In the genomic region with DNA sequence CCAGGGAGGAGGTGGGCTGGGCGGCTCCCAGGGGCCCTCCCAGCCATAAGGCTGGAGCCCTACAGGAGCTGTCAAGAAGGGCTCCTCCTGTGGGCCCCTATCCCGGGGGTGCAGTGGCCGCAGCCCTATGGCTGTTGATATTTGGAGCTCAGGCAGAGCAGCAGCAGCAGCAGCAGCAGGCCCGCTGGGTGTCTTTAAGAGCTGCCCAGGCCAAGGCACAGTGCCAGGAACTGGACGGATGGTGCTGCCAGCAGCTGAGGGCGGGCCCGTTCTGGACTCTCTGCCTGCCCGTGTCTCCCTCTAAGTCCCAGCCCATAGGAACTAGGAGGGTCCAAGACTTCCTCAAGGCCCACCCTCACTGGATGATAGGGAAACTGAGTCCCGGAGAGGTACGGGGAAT, we compare ENCODE assay signal across 11 cellular contexts. TPM values are rescaled to one million over a fixed set of nuclear protein-coding genes. Genes with fewer than 3 reads are reported as not detected.
A peak's percentile ranks its signal among the peaks of the same experiment; 100 is the strongest.
DNase-seq lines count a peak whose midpoint lies in the region; ATAC-seq and TF ChIP-seq lines count a peak whose summit lies in the region.
"Had no signal": no experiment of that assay in that cellular context is flagged by ENCODE, and none has a peak within 500 bp of the region (broad histone marks: within the 10 kb centered on the region; RNA-seq: fewer than 3 reads in every experiment).

No MANE protein-coding gene starts in this region.

- no peaks in the 10 kb centered on the region for H3K27me3 Mint-ChIP-seq in natural killer cell treated with Interleukin-12 subunit alpha and Interleukin-12 subunit beta and Interleukin-15 and Interleukin-18, amount 100 ng/mL, for 72 hours
- H3K27me3 Mint-ChIP-seq in natural killer cell (ENCODE audit: low read depth in 2 of 2) = no peaks in the 10 kb centered on the region
- H3K27me3 Mint-ChIP-seq in activated T-helper 2 cell treated with anti-CD3 and anti-CD28 coated beads, Interferon-gamma antibody, Interleukin-2, Interleukin-4, amounts not matched to agents 10 μg/mL and 5 μg/mL and 100 μg/mL, durations not matched to agents 14 hours and 24 hours and 36 hours (ENCODE audit: low read depth) = peaks cover 2% of the 10 kb centered on the region

- no peak for ATAC-seq in natural killer cell treated with Interleukin-12 subunit alpha and Interleukin-12 subunit beta and Interleukin-15 and Interleukin-18, amount 100 ng/mL, for 72 hours
- ATAC-seq in natural killer cell (no peak), omental fat pad (ENCODE audit: low FRiP score) (peak; percentile 50), HG03460 (IDR thresholded peaks at IDR 0.05; ENCODE audit: unreplicated experiment) (no peak)
- ATAC-seq: K562 had no signal

- H3K9me3 Mint-ChIP-seq in natural killer cell treated with Interleukin-12 subunit alpha and Interleukin-12 subunit beta and Interleukin-15 and Interleukin-18, amount 100 ng/mL, for 72 hours = no peaks in the 10 kb centered on the region
- H3K9me3 Mint-ChIP-seq in natural killer cell = no peaks in the 10 kb centered on the region
- H3K9me3 Mint-ChIP-seq in activated T-helper 2 cell treated with anti-CD3 and anti-CD28 coated beads, Interferon-gamma antibody, Interleukin-2, Interleukin-4, amounts not matched to agents 10 μg/mL and 5 μg/mL and 100 μg/mL, durations not matched to agents 14 hours and 24 hours and 36 hours = no peaks in the 10 kb centered on the region

- H3K36me3 Mint-ChIP-seq in natural killer cell treated with Interleukin-12 subunit alpha and Interleukin-12 subunit beta and Interleukin-15 and Interleukin-18, amount 100 ng/mL, for 72 hours = no peaks in the 10 kb centered on the region
- H3K36me3 Mint-ChIP-seq in natural killer cell = no peaks in the 10 kb centered on the region
- no peaks in the 10 kb centered on the region for H3K36me3 Mint-ChIP-seq in activated T-helper 2 cell treated with anti-CD3 and anti-CD28 coated beads, Interferon-gamma antibody, Interleukin-2, Interleukin-4, amounts not matched to agents 10 μg/mL and 5 μg/mL and 100 μg/mL, durations not matched to agents 14 hours and 24 hours and 36 hours (ENCODE audit: low read depth)

- no peak overlapping the region for H3K4me3 Mint-ChIP-seq in natural killer cell treated with Interleukin-12 subunit alpha and Interleukin-12 subunit beta and Interleukin-15 and Interleukin-18, amount 100 ng/mL, for 72 hours
- no peak overlapping the region for H3K4me3 Mint-ChIP-seq in natural killer cell
- no peak overlapping the region for H3K4me3 Mint-ChIP-seq in activated T-helper 2 cell treated with anti-CD3 and anti-CD28 coated beads, Interferon-gamma antibody, Interleukin-2, Interleukin-4, amounts not matched to agents 10 μg/mL and 5 μg/mL and 100 μg/mL, durations not matched to agents 14 hours and 24 hours and 36 hours (ENCODE audit: low read depth)

- H3K4me1 Mint-ChIP-seq in natural killer cell treated with Interleukin-12 subunit alpha and Interleukin-12 subunit beta and Interleukin-15 and Interleukin-18, amount 100 ng/mL, for 72 hours (ENCODE audit: low read depth in 2 of 2) = peaks cover 6 to 8% of the 10 kb centered on the region in 2 donors
- peaks cover 8 to 9% of the 10 kb centered on the region in 2 donors for H3K4me1 Mint-ChIP-seq in natural killer cell
- H3K4me1 Mint-ChIP-seq in activated T-helper 2 cell treated with anti-CD3 and anti-CD28 coated beads, Interferon-gamma antibody, Interleukin-2, Interleukin-4, amounts not matched to agents 10 μg/mL and 5 μg/mL and 100 μg/mL, durations not matched to agents 14 hours and 24 hours and 36 hours (ENCODE audit: low read depth) = no peaks in the 10 kb centered on the region

- intact Hi-C loops in natural killer cell (cut with micrococcal nuclease) = no loop called here
- intact Hi-C loops in head of caudate nucleus (cut with DNase I) = loop anchor here (5.0 to 10.0 kb wide), 3 partner anchors 43 to 139 kb away; a partner anchor contains a TSS
- intact Hi-C loops in activated T-helper 2 cell treated with anti-CD3 and anti-CD28 coated beads, Interferon-gamma antibody, Interleukin-2, Interleukin-4, amounts not matched to agents 10 μg/mL and 5 μg/mL and 100 μg/mL, durations not matched to agents 14 hours and 24 hours and 36 hours (cut with micrococcal nuclease) = no loop called here

- TF ChIP-seq CTCF in natural killer cell (IDR thresholded peaks at IDR 0.05) (no peak), omental fat pad (IDR thresholded peaks at IDR 0.05) (no peak)

- peak; percentile 41 for DNase-seq in natural killer cell treated with Interleukin-12 subunit alpha and Interleukin-12 subunit beta and Interleukin-15 and Interleukin-18, amount 100 ng/mL, for 72 hours (ENCODE audit: low spot score)
- DNase-seq in natural killer cell (no peak), head of caudate nucleus (peak; percentile 66 to 95 (median 88)), omental fat pad (ENCODE audit: low spot score) (peak; percentile 50), HPDE6-E6E7 (ENCODE audit: extremely low spot score) (no peak), DMS79 treated with DMSO at 0.1 percent for 48 hours (lab: John Stamatoyannopoulos, UW) (no peak)
- DNase-seq in activated T-helper 2 cell treated with anti-CD3 and anti-CD28 coated beads, Interferon-gamma antibody, Interleukin-2, Interleukin-4, amounts not matched to agents 10 μg/mL and 5 μg/mL and 100 μg/mL, durations not matched to agents 14 hours and 24 hours and 36 hours (ENCODE audit: low spot score) = no peak
- DNase-seq: activated CD4-positive, CD25-positive, alpha-beta regulatory T cell had no signal

- H3K27ac Mint-ChIP-seq in natural killer cell treated with Interleukin-12 subunit alpha and Interleukin-12 subunit beta and Interleukin-15 and Interleukin-18, amount 100 ng/mL, for 72 hours = no peak overlapping the region
- H3K27ac Mint-ChIP-seq in natural killer cell = no peak overlapping the region
- H3K27ac Mint-ChIP-seq in activated T-helper 2 cell treated with anti-CD3 and anti-CD28 coated beads, Interferon-gamma antibody, Interleukin-2, Interleukin-4, amounts not matched to agents 10 μg/mL and 5 μg/mL and 100 μg/mL, durations not matched to agents 14 hours and 24 hours and 36 hours = no peak overlapping the region

RNA-seq across cellular contexts. Expression of a gene that starts 3.6 kb away (rescaled TPM):
- 10 to 100 TPM; 11.5 to 13.0 TPM for total RNA-seq in natural killer cell treated with Interleukin-12 subunit alpha and Interleukin-12 subunit beta and Interleukin-15 and Interleukin-18, amount 100 ng/mL, for 72 hours
- total RNA-seq in natural killer cell (10 to 100 TPM; 47.3 to 76.3 (median 54.2) TPM), omental fat pad (10 to 100 TPM; 28.5 to 93.4 (median 54.1) TPM)
- total RNA-seq in activated T-helper 2 cell treated with anti-CD3 and anti-CD28 coated beads, Interferon-gamma antibody, Interleukin-2, Interleukin-4, amounts not matched to agents 10 μg/mL and 5 μg/mL and 100 μg/mL, durations not matched to agents 14 hours and 24 hours and 36 hours = 19.6 and 21.0 TPM in 2 replicates

RNA-seq across cellular contexts. Expression of a gene that starts 19.4 kb away (rescaled TPM):
- total RNA-seq in natural killer cell treated with Interleukin-12 subunit alpha and Interleukin-12 subunit beta and Interleukin-15 and Interleukin-18, amount 100 ng/mL, for 72 hours = 10 to 100 TPM; 12.7 to 34.1 TPM
- 10 to 100 TPM in 2 of 3 donors, 1 to 10 TPM in 1; 8.5 to 13.6 (median 12.3) TPM for total RNA-seq in natural killer cell
- 100 to 1,000 TPM in 2 of 4 donors, 10 to 100 TPM in 2; 34.3 to 200 (median 120) TPM for total RNA-seq in omental fat pad
- 27.5 and 28.1 TPM in 2 replicates for total RNA-seq in activated T-helper 2 cell treated with anti-CD3 and anti-CD28 coated beads, Interferon-gamma antibody, Interleukin-2, Interleukin-4, amounts not matched to agents 10 μg/mL and 5 μg/mL and 100 μg/mL, durations not matched to agents 14 hours and 24 hours and 36 hours
- total RNA-seq: OCI-LY7 had no signal

RNA-seq across cellular contexts. Expression of a gene that starts 25.5 kb away (rescaled TPM):
- total RNA-seq in natural killer cell treated with Interleukin-12 subunit alpha and Interleukin-12 subunit beta and Interleukin-15 and Interleukin-18, amount 100 ng/mL, for 72 hours = 10 to 100 TPM; 53.4 to 67.2 TPM
- total RNA-seq in natural killer cell (100 to 1,000 TPM; 120 to 148 (median 127) TPM), omental fat pad (100 to 1,000 TPM; 138 to 213 (median 155) TPM)
- 60.3 and 60.7 TPM in 2 replicates for total RNA-seq in activated T-helper 2 cell treated with anti-CD3 and anti-CD28 coated beads, Interferon-gamma antibody, Interleukin-2, Interleukin-4, amounts not matched to agents 10 μg/mL and 5 μg/mL and 100 μg/mL, durations not matched to agents 14 hours and 24 hours and 36 hours

RNA-seq across cellular contexts. Expression of a gene that starts 43.0 kb away (rescaled TPM):
- total RNA-seq in natural killer cell treated with Interleukin-12 subunit alpha and Interleukin-12 subunit beta and Interleukin-15 and Interleukin-18, amount 100 ng/mL, for 72 hours = 10 to 100 TPM; 17.5 to 44.5 TPM
- 10 to 100 TPM; 18.8 to 33.0 (median 20.4) TPM for total RNA-seq in natural killer cell
- 10 to 100 TPM; 26.6 to 78.5 (median 45.0) TPM for total RNA-seq in omental fat pad
- total RNA-seq in activated T-helper 2 cell treated with anti-CD3 and anti-CD28 coated beads, Interferon-gamma antibody, Interleukin-2, Interleukin-4, amounts not matched to agents 10 μg/mL and 5 μg/mL and 100 μg/mL, durations not matched to agents 14 hours and 24 hours and 36 hours = 25.6 and 28.7 TPM in 2 replicates

RNA-seq across cellular contexts. Expression of a gene that starts 56.7 kb away (rescaled TPM):
- total RNA-seq in natural killer cell treated with Interleukin-12 subunit alpha and Interleukin-12 subunit beta and Interleukin-15 and Interleukin-18, amount 100 ng/mL, for 72 hours = 1 to 10 TPM; 2.7 to 3.7 TPM
- 1 to 10 TPM in 1 of 3 donors, under 1 TPM in 2; 0.52 to 1.4 (median 0.97) TPM for total RNA-seq in natural killer cell
- 1 to 10 TPM in 3 of 4 donors, under 1 TPM in 1; 0.82 to 3.0 (median 1.3) TPM for total RNA-seq in omental fat pad
- total RNA-seq in activated T-helper 2 cell treated with anti-CD3 and anti-CD28 coated beads, Interferon-gamma antibody, Interleukin-2, Interleukin-4, amounts not matched to agents 10 μg/mL and 5 μg/mL and 100 μg/mL, durations not matched to agents 14 hours and 24 hours and 36 hours = 1.4 and 3.4 TPM in 2 replicates

Comparison
In these comparisons a context has a peak if more than half of its experiments do, and no peak if none do; other contexts are left out.
1. DNase-seq: peak in natural killer cell treated with Interleukin-12 subunit alpha and Interleukin-12 subunit beta and Interleukin-15 and Interleukin-18, amount 100 ng/mL, for 72 hours (single experiment), head of caudate nucleus (42 of 42) and omental fat pad (single experiment); none in natural killer cell (single experiment), HPDE6-E6E7 (single experiment), activated T-helper 2 cell treated with anti-CD3 and anti-CD28 coated beads, Interferon-gamma antibody, Interleukin-2, Interleukin-4, amounts not matched to agents 10 μg/mL and 5 μg/mL and 100 μg/mL, durations not matched to agents 14 hours and 24 hours and 36 hours (single experiment) and DMS79 treated with DMSO at 0.1 percent for 48 hours (single experiment).